Comparison of ENCODE assay signal across 4 cellular contexts in genomic region chr4:9243579-9243978, GRCh38. TPM values are rescaled to one million over a fixed set of nuclear protein-coding genes. Genes with fewer than 3 reads are reported as not detected.
"Had no signal": no experiment of that assay in that cellular context is flagged by ENCODE, and none has a peak within 500 bp of the region (broad histone marks: within the 10 kb centered on the region; RNA-seq: fewer than 3 reads in every experiment).

Gene USP17L17, plus strand, starts transcription at chr4:9243879. Its CDS starts 0 bp downstream, at chr4:9243879.

RNA-seq across cellular contexts. Expression of gene USP17L17, which starts in this region (rescaled TPM):
- total RNA-seq: LHCN-M2, M059J, MCF 10A, NCI-H460 had no signal
